Comparison of ENCODE assay signal across 1 cellular context in the genomic region with DNA sequence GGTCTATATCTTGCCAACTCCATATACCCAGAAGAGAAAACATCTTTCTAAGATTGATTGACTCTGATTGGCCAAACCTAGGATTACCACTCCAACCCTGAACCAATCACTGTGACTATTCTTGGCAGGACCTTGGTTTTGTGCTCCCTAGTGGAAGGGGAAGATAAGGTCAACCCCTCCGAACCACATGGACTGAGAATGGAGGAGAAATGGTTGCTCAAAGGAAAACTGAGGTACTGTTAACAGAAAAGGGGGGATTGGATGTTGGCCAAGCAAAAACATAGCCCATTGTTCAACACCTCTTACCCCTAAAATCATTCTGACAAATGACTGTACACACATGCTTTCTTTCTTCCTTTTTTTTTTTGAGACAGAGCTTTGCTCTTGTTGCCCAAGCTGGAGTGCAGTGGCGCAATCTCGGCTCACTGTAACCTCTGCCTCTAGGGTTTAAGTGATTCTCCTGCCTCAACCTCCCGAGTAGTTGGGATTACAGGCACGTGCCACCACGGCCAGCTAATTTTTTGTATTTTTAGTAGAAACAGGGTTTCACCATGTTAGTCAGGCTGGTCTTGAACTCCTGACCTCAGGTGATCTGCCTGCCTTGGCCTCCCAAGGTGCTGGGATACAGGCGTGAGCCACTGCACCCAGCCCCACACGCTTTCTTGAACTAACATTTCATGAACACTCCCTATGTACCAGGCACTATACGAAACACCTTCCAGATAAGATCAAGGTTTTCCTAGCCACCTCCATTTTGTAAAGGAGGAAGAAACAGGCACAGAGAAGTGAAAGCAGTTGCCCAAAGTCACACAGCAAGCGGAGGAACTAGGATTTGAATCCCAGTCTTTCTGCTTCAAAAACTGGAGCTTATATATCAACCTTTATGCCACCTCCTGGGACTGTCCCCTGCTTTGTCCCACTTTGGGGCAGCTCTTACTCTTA.
TF ChIP-seq lines count a peak whose summit lies in the region.

No MANE protein-coding gene starts in this region.

TF ChIP-seq in K562, 482 proteins besides CTCF, POLR2A, EP300 and RAD21 (continued from another document and continues in another):
- TF ChIP-seq MBD1 (CRISPR knock-in tag; IDR thresholded peaks at IDR 0.05) (no peak), E4F1 (CRISPR knock-in tag; IDR thresholded peaks at IDR 0.05; ENCODE audit: borderline replicate concordance) (no peak), MEF2A (IDR thresholded peaks at IDR 0.05; ENCODE audit: control insufficient read depth, low read depth, low read length) (no peak), ZBTB1 (CRISPR knock-in tag; IDR thresholded peaks at IDR 0.05; ENCODE audit: borderline replicate concordance, low read depth) (no peak), FOXK1 (CRISPR knock-in tag; IDR thresholded peaks at IDR 0.05; ENCODE audit: borderline replicate concordance) (no peak), MTA2 (IDR thresholded peaks at IDR 0.05; ENCODE audit: low read depth) (no peak), POLR2B (IDR thresholded peaks at IDR 0.05; ENCODE audit: low read depth, partially characterized antibody) (peak; percentile 77), MIER1 (IDR thresholded peaks at IDR 0.05; ENCODE audit: low read depth) (0 out of 2 replicates have a peak, but pooled peaks have one; percentile 53), ZFP36 (IDR thresholded peaks at IDR 0.05; ENCODE audit: low read depth, low read length, partially characterized antibody) (peak; percentile 94), BRD4 (IDR thresholded peaks at IDR 0.05) (peak; percentile 92), PURB (CRISPR knock-in tag; IDR thresholded peaks at IDR 0.05; ENCODE audit: low read depth) (no peak), TBP (optimal IDR thresholded peaks at IDR 0.05; ENCODE audit: low read depth, low read length) (peak; percentile 79), DMBX1 (CRISPR knock-in tag; IDR thresholded peaks at IDR 0.05; ENCODE audit: borderline replicate concordance) (no peak), L3MBTL2 (IDR thresholded peaks at IDR 0.05) (peak; percentile 87), PHB (CRISPR knock-in tag; IDR thresholded peaks at IDR 0.05) (no peak), RCOR1 (IDR thresholded peaks at IDR 0.05; ENCODE audit: borderline replicate concordance in 1 of 2, low read depth in 2 of 2, low read length in 2 of 2) (peak in 1 of 2 experiments; percentile 80; a peak in 2 of 4 replicates), TAF15 (IDR thresholded peaks at IDR 0.05; ENCODE audit: low read depth, low read length) (no peak), HLTF (IDR thresholded peaks at IDR 0.05) (peak; percentile 51; the same call in 1 of the 2 replicates), STAT5A (IDR thresholded peaks at IDR 0.05; ENCODE audit: borderline replicate concordance, low read length) (no peak), HMG20B (CRISPR knock-in tag; IDR thresholded peaks at IDR 0.05) (no peak), ADNP (tag; IDR thresholded peaks at IDR 0.05) (peak; percentile 66; the same call in 1 of the 2 replicates), SMAD1 (IDR thresholded peaks at IDR 0.05; ENCODE audit: low read depth, low read length, partially characterized antibody) (peak; percentile 19), SAP30 (IDR thresholded peaks at IDR 0.05; ENCODE audit: borderline replicate concordance, insufficient read depth, low read depth, low read length, poor library complexity, severe bottlenecking) (no peak), SUPT5H (IDR thresholded peaks at IDR 0.05) (peak; percentile 76), CC2D1A (IDR thresholded peaks at IDR 0.05) (no peak; the same call in 1 of the 2 replicates), RNF2 (IDR thresholded peaks at IDR 0.05) (no peak), TCF3 (CRISPR knock-in tag; IDR thresholded peaks at IDR 0.05) (no peak; the same call in 1 of the 2 replicates), NCOA6 (IDR thresholded peaks at IDR 0.05) (no peak), GABPA (tag; conservative IDR thresholded peaks at IDR 0.05; ENCODE audit: low read depth) (no peak), ZFPM2 (CRISPR knock-in tag; IDR thresholded peaks at IDR 0.05) (no peak), NFXL1 (CRISPR knock-in tag; IDR thresholded peaks at IDR 0.05) (no peak), ZBTB49 (CRISPR knock-in tag; IDR thresholded peaks at IDR 0.05; ENCODE audit: borderline replicate concordance) (no peak), MTF1 (CRISPR knock-in tag; IDR thresholded peaks at IDR 0.05; ENCODE audit: borderline replicate concordance) (no peak), POLR2AphosphoS5 (IDR thresholded peaks at IDR 0.05; ENCODE audit: control insufficient read depth, insufficient read depth, low read depth, low read length) (peak; percentile 81), SMARCA4 (IDR thresholded peaks at IDR 0.05) (0 out of 2 replicates have a peak, but pooled peaks have one; percentile 36), SFPQ (IDR thresholded peaks at IDR 0.05; ENCODE audit: low read depth, low read length) (no peak), ARHGAP35 (IDR thresholded peaks at IDR 0.05; ENCODE audit: partially characterized antibody) (no peak), NFE2L1 (tag; IDR thresholded peaks at IDR 0.05; ENCODE audit: borderline replicate concordance, low read depth) (no peak), PTBP1 (IDR thresholded peaks at IDR 0.05; ENCODE audit: low read depth, low read length) (peak; percentile 56; the same call in 1 of the 2 replicates), ZSCAN29 (IDR thresholded peaks at IDR 0.05) (no peak), KLF1 (tag; IDR thresholded peaks at IDR 0.05) (no peak), ZBTB9 (CRISPR knock-in tag; IDR thresholded peaks at IDR 0.05) (no peak), MNT (conservative IDR thresholded peaks at IDR 0.05) (peak; percentile 61 to 75; a peak in 3 of 4 replicates), RAD51 (IDR thresholded peaks at IDR 0.05; ENCODE audit: borderline replicate concordance, low read depth) (0 out of 2 replicates have a peak, but pooled peaks have one; percentile 6), ARID1B (IDR thresholded peaks at IDR 0.05) (peak; percentile 15; the same call in 1 of the 2 replicates), ZEB2 (IDR thresholded peaks at IDR 0.05) (no peak)
- TF ChIP-seq, protein P1, sequence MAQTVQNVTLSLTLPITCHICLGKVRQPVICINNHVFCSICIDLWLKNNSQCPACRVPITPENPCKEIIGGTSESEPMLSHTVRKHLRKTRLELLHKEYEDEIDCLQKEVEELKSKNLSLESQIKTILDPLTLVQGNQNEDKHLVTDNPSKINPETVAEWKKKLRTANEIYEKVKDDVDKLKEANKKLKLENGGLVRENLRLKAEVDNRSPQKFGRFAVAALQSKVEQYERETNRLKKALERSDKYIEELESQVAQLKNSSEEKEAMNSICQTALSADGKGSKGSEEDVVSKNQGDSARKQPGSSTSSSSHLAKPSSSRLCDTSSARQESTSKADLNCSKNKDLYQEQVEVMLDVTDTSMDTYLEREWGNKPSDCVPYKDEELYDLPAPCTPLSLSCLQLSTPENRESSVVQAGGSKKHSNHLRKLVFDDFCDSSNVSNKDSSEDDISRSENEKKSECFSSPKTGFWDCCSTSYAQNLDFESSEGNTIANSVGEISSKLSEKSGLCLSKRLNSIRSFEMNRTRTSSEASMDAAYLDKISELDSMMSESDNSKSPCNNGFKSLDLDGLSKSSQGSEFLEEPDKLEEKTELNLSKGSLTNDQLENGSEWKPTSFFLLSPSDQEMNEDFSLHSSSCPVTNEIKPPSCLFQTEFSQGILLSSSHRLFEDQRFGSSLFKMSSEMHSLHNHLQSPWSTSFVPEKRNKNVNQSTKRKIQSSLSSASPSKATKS (CRISPR knock-in tag; IDR thresholded peaks at IDR 0.05) = no peak
- TF ChIP-seq, protein P2, sequence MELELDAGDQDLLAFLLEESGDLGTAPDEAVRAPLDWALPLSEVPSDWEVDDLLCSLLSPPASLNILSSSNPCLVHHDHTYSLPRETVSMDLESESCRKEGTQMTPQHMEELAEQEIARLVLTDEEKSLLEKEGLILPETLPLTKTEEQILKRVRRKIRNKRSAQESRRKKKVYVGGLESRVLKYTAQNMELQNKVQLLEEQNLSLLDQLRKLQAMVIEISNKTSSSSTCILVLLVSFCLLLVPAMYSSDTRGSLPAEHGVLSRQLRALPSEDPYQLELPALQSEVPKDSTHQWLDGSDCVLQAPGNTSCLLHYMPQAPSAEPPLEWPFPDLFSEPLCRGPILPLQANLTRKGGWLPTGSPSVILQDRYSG (tag; conservative IDR thresholded peaks at IDR 0.05; ENCODE audit: low read depth) = peak; percentile 85
